ENCODE assay signal across 28 cellular contexts in genomic region chr1:13816016-13816760, GRCh38.
"Had no signal": no experiment of that assay in that cellular context is flagged by ENCODE, and none has a peak within 500 bp of the region (broad histone marks: within the 10 kb centered on the region; RNA-seq: fewer than 3 reads in every experiment).

No MANE protein-coding gene starts in this region.

- H3K4me1 ChIP-seq: gastroesophageal sphincter had no signal

- H3K27ac Mint-ChIP-seq: activated B cell treated with CpG ODN at 0.5 μM for 24 hours; activated CD8-positive, alpha-beta T cell treated with anti-CD3 and anti-CD28 coated beads for 36 hours; activated naive CD8-positive, alpha-beta T cell; activated T-helper 17 cell treated with anti-CD3 and anti-CD28 coated beads, Interleukin-2, amount 50 U/mL, for 72 hours; T-helper 2 cell treated with Interferon-gamma antibody and Interleukin-4, amounts not matched to agents 5 μg/mL and 100 μg/mL, for 36 hours had no signal

- H3K4me3 Mint-ChIP-seq: activated B cell treated with CpG ODN at 0.5 μM for 24 hours; activated CD8-positive, alpha-beta T cell treated with anti-CD3 and anti-CD28 coated beads for 36 hours; activated naive CD8-positive, alpha-beta T cell; activated T-cell treated with anti-CD3 and anti-CD28 coated beads, Interleukin-2, amount 50 U/mL, for 4 hours; activated T-helper 17 cell treated with anti-CD3 and anti-CD28 coated beads, Interleukin-2, amount 50 U/mL, for 72 hours; central memory CD8-positive, alpha-beta T cell; T-helper 17 cell; T-helper 2 cell treated with Interferon-gamma antibody and Interleukin-4, amounts not matched to agents 5 μg/mL and 100 μg/mL, for 36 hours had no signal

- H3K27ac ChIP-seq: brain microvascular endothelial cell, epithelial cell of prostate, esophagus squamous epithelium, gastroesophageal sphincter, WERI-Rb-1 had no signal

- H3K4me3 ChIP-seq: esophagus squamous epithelium, gastroesophageal sphincter had no signal

- H3K36me3 Mint-ChIP-seq: activated naive CD8-positive, alpha-beta T cell had no signal

- ATAC-seq: activated CD4-positive, CD25-positive, alpha-beta regulatory T cell treated with anti-CD3 and anti-CD28 coated beads, Interleukin-2, amount 50 U/mL, for 24 hours; activated CD8-positive, alpha-beta T cell treated with anti-CD3 and anti-CD28 coated beads for 36 hours; activated T-cell treated with anti-CD3 and anti-CD28 coated beads, Interleukin-2, amount 50 U/mL, for 4 hours; activated T-helper 17 cell treated with anti-CD3 and anti-CD28 coated beads, Interleukin-2, amount 50 U/mL, for 72 hours; gastroesophageal sphincter; T-helper 17 cell had no signal

- DNase-seq: activated B cell treated with CpG ODN at 0.5 μM for 24 hours; activated CD4-positive, alpha-beta T cell treated with anti-CD3 and anti-CD28 coated beads for 48 hours; activated CD4-positive, alpha-beta T cell treated with anti-CD3 and anti-CD28 coated beads, Interleukin-2, amount 50 U/mL, for 1 hour; activated CD4-positive, alpha-beta T cell treated with anti-CD3 and anti-CD28 coated beads, Interleukin-2, amount 50 U/mL, for 48 hours; activated CD8-positive, alpha-beta memory T cell treated with anti-CD3 and anti-CD28 coated beads for 24 hours; activated CD8-positive, alpha-beta T cell treated with anti-CD3 and anti-CD28 coated beads for 36 hours; activated effector memory CD4-positive, alpha-beta T cell treated with Interleukin-2 at 50 U/mL for 16 hours; activated gamma-delta T cell treated with Interleukin-2 at 50 U/mL for 16 hours; activated naive CD4-positive, alpha-beta T cell treated with anti-CD3 and anti-CD28 coated beads, Interleukin-2, amount 50 U/mL, for 16 hours; activated naive CD4-positive, alpha-beta T cell treated with Interleukin-2 at 50 U/mL for 16 hours; activated T-cell treated with anti-CD3 and anti-CD28 coated beads, Interleukin-2, amount 50 U/mL, for 4 hours; amniotic stem cell; anterior cingulate cortex; brain microvascular endothelial cell; effector CD8-positive, alpha-beta T cell; esophagus squamous epithelium; foreskin melanocyte; T-helper 1 cell; T-helper 17 cell; T1000; WERI-Rb-1 had no signal

- H3K36me3 ChIP-seq: brain microvascular endothelial cell, WERI-Rb-1 had no signal

- H3K27me3 ChIP-seq: brain microvascular endothelial cell, esophagus squamous epithelium, gastroesophageal sphincter had no signal

- H3K9me3 ChIP-seq: esophagus squamous epithelium, gastroesophageal sphincter had no signal

- H3K9me3 Mint-ChIP-seq: activated B cell treated with CpG ODN at 0.5 μM for 24 hours; activated CD8-positive, alpha-beta T cell treated with anti-CD3 and anti-CD28 coated beads for 36 hours; activated T-cell treated with anti-CD3 and anti-CD28 coated beads, Interleukin-2, amount 50 U/mL, for 4 hours; activated T-helper 17 cell treated with anti-CD3 and anti-CD28 coated beads, Interleukin-2, amount 50 U/mL, for 72 hours; central memory CD8-positive, alpha-beta T cell; T-helper 2 cell treated with Interferon-gamma antibody and Interleukin-4, amounts not matched to agents 5 μg/mL and 100 μg/mL, for 36 hours had no signal

- H3K27me3 Mint-ChIP-seq: activated B cell treated with CpG ODN at 0.5 μM for 24 hours; activated CD8-positive, alpha-beta T cell treated with anti-CD3 and anti-CD28 coated beads for 36 hours; activated naive CD8-positive, alpha-beta T cell; activated T-helper 17 cell treated with anti-CD3 and anti-CD28 coated beads, Interleukin-2, amount 50 U/mL, for 72 hours; central memory CD8-positive, alpha-beta T cell; T-helper 17 cell had no signal
